Comparison of ENCODE assay signal across 33 cellular contexts in the genomic region with DNA sequence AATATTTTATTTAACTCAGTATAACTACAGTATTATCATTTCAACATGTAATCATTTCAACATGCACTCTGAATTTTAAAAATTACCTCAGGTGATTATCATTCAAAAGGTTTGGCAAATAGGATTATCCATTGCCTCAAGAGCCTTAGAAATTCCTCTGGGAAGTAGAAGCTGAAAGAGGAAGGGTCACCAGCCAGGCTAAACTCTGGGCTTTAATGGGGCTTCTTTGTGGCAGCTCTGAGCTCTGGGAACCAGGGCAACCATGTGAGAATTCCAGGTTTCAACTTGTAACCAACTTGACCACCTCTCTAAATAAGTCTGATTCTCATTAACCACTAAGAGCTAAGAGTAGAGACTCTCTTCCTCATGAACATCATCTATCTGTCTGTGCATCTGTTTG.
"Had no signal": no experiment of that assay in that cellular context is flagged by ENCODE, and none has a peak within 500 bp of the region (broad histone marks: within the 10 kb centered on the region; RNA-seq: fewer than 3 reads in every experiment).

No MANE protein-coding gene starts in this region.

- H3K9me3 ChIP-seq: neutrophil, pancreas, prostate gland, uterus had no signal

- H3K27me3 Mint-ChIP-seq: activated CD4-positive, alpha-beta memory T cell treated with anti-CD3 and anti-CD28 coated beads for 36 hours; activated CD4-positive, alpha-beta T cell treated with anti-CD3 and anti-CD28 coated beads, Interleukin-2, amount 10 ng/mL, durations not matched to agents 24 days and 14 days; activated naive CD4-positive, alpha-beta T cell treated with anti-CD3 and anti-CD28 coated beads, Interleukin-2, amount 10 ng/mL, durations not matched to agents 7 days and 5 days; type B pancreatic cell had no signal

- H3K4me1 Mint-ChIP-seq: activated CD4-positive, alpha-beta T cell treated with anti-CD3 and anti-CD28 coated beads, Interleukin-2, amount 10 ng/mL, durations not matched to agents 24 days and 14 days; activated naive CD4-positive, alpha-beta T cell treated with anti-CD3 and anti-CD28 coated beads, Interleukin-2, amount 10 ng/mL, durations not matched to agents 7 days and 5 days; stimulated activated effector memory CD8-positive, alpha-beta T cell treated with anti-CD3 and anti-CD28 coated beads, Interleukin-12 subunit alpha, Interleukin-12 subunit beta, amount 100 ng/mL, for 72 hours had no signal

- H3K36me3 ChIP-seq: brain microvascular endothelial cell, neutrophil, pancreas, prostate gland, uterus, WERI-Rb-1 had no signal

- H3K4me1 ChIP-seq: pancreas, prostate gland, uterus had no signal

- ATAC-seq: effector memory CD8-positive, alpha-beta T cell; left cardiac atrium; left ventricle myocardium superior; pancreas; sciatic nerve; stimulated activated effector memory CD8-positive, alpha-beta T cell treated with anti-CD3 and anti-CD28 coated beads, Interleukin-12 subunit alpha, Interleukin-12 subunit beta, amount 100 ng/mL, for 72 hours; stimulated activated naive CD8-positive, alpha-beta T cell treated with anti-CD3 and anti-CD28 coated beads, Interleukin-15, amount 100 ng/mL, for 72 hours had no signal

- H3K27me3 ChIP-seq: brain microvascular endothelial cell, neutrophil, uterus had no signal

- H3K4me3 ChIP-seq: coronary artery, dorsolateral prefrontal cortex, pancreas, prostate gland, skin epidermis, uterus had no signal

- DNase-seq: activated CD4-positive, alpha-beta memory T cell treated with anti-CD3 and anti-CD28 coated beads for 36 hours; activated CD4-positive, alpha-beta T cell treated with anti-CD3 and anti-CD28 coated beads, Interleukin-2, amount 10 ng/mL, durations not matched to agents 24 days and 14 days; activated CD4-positive, CD25-positive, alpha-beta regulatory T cell treated with anti-CD3 and anti-CD28 coated beads, Interleukin-2, amount 50 U/mL, for 72 hours; activated CD8-positive, alpha-beta memory T cell treated with anti-CD3 and anti-CD28 coated beads, Interleukin-2, amount 50 U/mL, for 4 hours; activated gamma-delta T cell; activated naive CD4-positive, alpha-beta T cell treated with anti-CD3 and anti-CD28 coated beads, Interleukin-2, amount 10 ng/mL, durations not matched to agents 7 days and 5 days; activated T-cell treated with anti-CD3 and anti-CD28 coated beads, Interleukin-2, amount 50 U/mL, for 24 hours; amniotic stem cell; brain microvascular endothelial cell; dorsolateral prefrontal cortex; effector memory CD8-positive, alpha-beta T cell; foreskin fibroblast; head of caudate nucleus; hypothalamus; left cardiac atrium; left ventricle myocardium superior; pancreas; retina; stimulated activated CD4-positive, alpha-beta T cell treated with anti-CD3 and anti-CD28 coated beads, Interleukin-4, amount 100 ng/mL, for 24 hours; stimulated activated naive CD8-positive, alpha-beta T cell treated with anti-CD3 and anti-CD28 coated beads, Interleukin-15, amount 100 ng/mL, for 72 hours; substantia nigra; T1000; uterus; WERI-Rb-1 had no signal

- H3K27ac ChIP-seq: brain microvascular endothelial cell, coronary artery, dorsolateral prefrontal cortex, neutrophil, pancreas, prostate gland, skin epidermis, uterus, WERI-Rb-1 had no signal

- H3K4me3 Mint-ChIP-seq: activated CD4-positive, alpha-beta memory T cell treated with anti-CD3 and anti-CD28 coated beads for 36 hours; activated CD4-positive, alpha-beta T cell treated with anti-CD3 and anti-CD28 coated beads, Interleukin-2, amount 10 ng/mL, durations not matched to agents 24 days and 14 days; activated naive CD4-positive, alpha-beta T cell treated with anti-CD3 and anti-CD28 coated beads, Interleukin-2, amount 10 ng/mL, durations not matched to agents 7 days and 5 days; activated T-cell treated with anti-CD3 and anti-CD28 coated beads, Interleukin-2, amount 50 U/mL, for 24 hours; effector memory CD8-positive, alpha-beta T cell; nephron; stimulated activated effector memory CD8-positive, alpha-beta T cell treated with anti-CD3 and anti-CD28 coated beads, Interleukin-12 subunit alpha, Interleukin-12 subunit beta, amount 100 ng/mL, for 72 hours; stimulated activated naive CD8-positive, alpha-beta T cell treated with anti-CD3 and anti-CD28 coated beads, Interleukin-15, amount 100 ng/mL, for 72 hours; T-helper 1 cell treated with Interleukin-12 subunit alpha and Interleukin-12 subunit beta and Interleukin-4 antibody, amounts not matched to agents 30 μg/mL and 1 μg/mL, for 36 hours; type B pancreatic cell had no signal

- H3K36me3 Mint-ChIP-seq: activated CD4-positive, alpha-beta memory T cell treated with anti-CD3 and anti-CD28 coated beads for 36 hours; activated naive CD4-positive, alpha-beta T cell treated with anti-CD3 and anti-CD28 coated beads, Interleukin-2, amount 10 ng/mL, durations not matched to agents 7 days and 5 days; stimulated activated effector memory CD8-positive, alpha-beta T cell treated with anti-CD3 and anti-CD28 coated beads, Interleukin-12 subunit alpha, Interleukin-12 subunit beta, amount 100 ng/mL, for 72 hours; type B pancreatic cell had no signal

- H3K9me3 Mint-ChIP-seq: activated CD4-positive, alpha-beta memory T cell treated with anti-CD3 and anti-CD28 coated beads for 36 hours; activated CD4-positive, alpha-beta T cell treated with anti-CD3 and anti-CD28 coated beads, Interleukin-2, amount 10 ng/mL, durations not matched to agents 24 days and 14 days; activated naive CD4-positive, alpha-beta T cell treated with anti-CD3 and anti-CD28 coated beads, Interleukin-2, amount 10 ng/mL, durations not matched to agents 7 days and 5 days; activated T-cell treated with anti-CD3 and anti-CD28 coated beads, Interleukin-2, amount 50 U/mL, for 24 hours; effector memory CD8-positive, alpha-beta T cell; stimulated activated effector memory CD8-positive, alpha-beta T cell treated with anti-CD3 and anti-CD28 coated beads, Interleukin-12 subunit alpha, Interleukin-12 subunit beta, amount 100 ng/mL, for 72 hours; stimulated activated naive CD8-positive, alpha-beta T cell treated with anti-CD3 and anti-CD28 coated beads, Interleukin-15, amount 100 ng/mL, for 72 hours; T-helper 1 cell treated with Interleukin-12 subunit alpha and Interleukin-12 subunit beta and Interleukin-4 antibody, amounts not matched to agents 30 μg/mL and 1 μg/mL, for 36 hours; type B pancreatic cell had no signal

- H3K27ac Mint-ChIP-seq: activated CD4-positive, alpha-beta memory T cell treated with anti-CD3 and anti-CD28 coated beads for 36 hours; activated CD4-positive, alpha-beta T cell treated with anti-CD3 and anti-CD28 coated beads, Interleukin-2, amount 10 ng/mL, durations not matched to agents 24 days and 14 days; activated naive CD4-positive, alpha-beta T cell treated with anti-CD3 and anti-CD28 coated beads, Interleukin-2, amount 10 ng/mL, durations not matched to agents 7 days and 5 days; activated T-cell treated with anti-CD3 and anti-CD28 coated beads, Interleukin-2, amount 50 U/mL, for 24 hours; effector memory CD8-positive, alpha-beta T cell; nephron; stimulated activated effector memory CD8-positive, alpha-beta T cell treated with anti-CD3 and anti-CD28 coated beads, Interleukin-12 subunit alpha, Interleukin-12 subunit beta, amount 100 ng/mL, for 72 hours; stimulated activated naive CD8-positive, alpha-beta T cell treated with anti-CD3 and anti-CD28 coated beads, Interleukin-15, amount 100 ng/mL, for 72 hours; T-helper 1 cell treated with Interleukin-12 subunit alpha and Interleukin-12 subunit beta and Interleukin-4 antibody, amounts not matched to agents 30 μg/mL and 1 μg/mL, for 36 hours; type B pancreatic cell had no signal
